In the genomic region with DNA sequence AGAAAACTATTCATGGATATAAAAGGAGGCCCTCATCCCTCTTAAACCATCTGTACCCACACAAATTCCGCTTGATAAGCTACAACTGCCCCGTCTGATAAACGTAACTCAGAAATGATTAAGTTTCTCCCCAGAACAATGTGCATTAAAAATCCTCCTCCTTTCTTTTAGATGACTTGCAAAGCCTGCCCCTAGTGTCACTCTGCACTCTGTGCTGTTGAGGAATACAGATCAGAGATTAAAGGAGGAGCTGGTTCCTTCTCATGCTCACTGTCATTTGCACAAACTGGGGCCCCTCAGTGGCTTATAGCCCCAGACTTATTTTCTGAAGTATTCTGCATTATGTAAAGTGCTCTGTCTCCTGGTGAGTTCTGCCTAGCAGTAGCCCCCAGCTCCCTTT, we compare ENCODE assay signal across 13 cellular contexts. TPM values are rescaled to one million over a fixed set of nuclear protein-coding genes. Genes with fewer than 3 reads are reported as not detected.
DNase-seq lines count a peak whose midpoint lies in the region; ATAC-seq and TF ChIP-seq lines count a peak whose summit lies in the region.
"Had no signal": no experiment of that assay in that cellular context is flagged by ENCODE, and none has a peak within 500 bp of the region (broad histone marks: within the 10 kb centered on the region; RNA-seq: fewer than 3 reads in every experiment).

No MANE protein-coding gene starts in this region.

- no peak overlapping the region for H3K4me3 ChIP-seq in epithelial cell of proximal tubule (ENCODE audit: low read depth, low read length)
- H3K4me3 ChIP-seq: coronary artery had no signal

- ATAC-seq in HG03159 (IDR thresholded peaks at IDR 0.05; ENCODE audit: unreplicated experiment) (no peak), GM19467 (IDR thresholded peaks at IDR 0.05; ENCODE audit: unreplicated experiment) (no peak)

- H3K4me3 Mint-ChIP-seq in nephron progenitor cell = no peak overlapping the region

- H3K27me3 Mint-ChIP-seq in nephron progenitor cell (ENCODE audit: low read depth, poor library complexity) = no peaks in the 10 kb centered on the region

- peaks cover 23% of the 10 kb centered on the region for H3K36me3 Mint-ChIP-seq in nephron progenitor cell (ENCODE audit: low read depth)

- H3K9me3 Mint-ChIP-seq in nephron progenitor cell = no peaks in the 10 kb centered on the region

- peaks cover 21% of the 10 kb centered on the region for H3K4me1 Mint-ChIP-seq in nephron progenitor cell

- DNase-seq in stimulated activated CD4-positive, alpha-beta T cell treated with anti-CD3 and anti-CD28 coated beads, Interleukin-2, amount 100 ng/mL, for 4 hours (ENCODE audit: low read depth) = peak; percentile 23
- no peak for DNase-seq in stimulated activated CD4-positive, alpha-beta T cell treated with anti-CD3 and anti-CD28 coated beads, Interleukin-12 subunit alpha, Interleukin-12 subunit beta, amount 100 ng/mL, for 4 hours
- peak; percentile 52 for DNase-seq in activated CD4-positive, alpha-beta T cell treated with anti-CD3 and anti-CD28 coated beads for 48 hours
- DNase-seq in epithelial cell of proximal tubule (ENCODE audit: low read depth) = no peak
- DNase-seq in D341Med (ENCODE audit: low spot score) = no peak
- no peak for DNase-seq in nephron progenitor cell
- DNase-seq: DMS53, kidney glomerular epithelial cell, T1000, trophoblast cell had no signal

- peak; percentile 47 for TF ChIP-seq CTCF in epithelial cell of proximal tubule (conservative IDR thresholded peaks at IDR 0.05; ENCODE audit: low read depth, low read length)
- no peak for TF ChIP-seq CTCF in nephron progenitor cell (IDR thresholded peaks at IDR 0.05)

- H3K27ac Mint-ChIP-seq in nephron progenitor cell = no peak overlapping the region

RNA-seq across cellular contexts. Expression of gene CDRT15, which starts 33.3 kb away (rescaled TPM):
- not detected in 2 replicates for total RNA-seq in epithelial cell of proximal tubule

Comparison
In these comparisons a context has a peak if more than half of its experiments do, and no peak if none do; other contexts are left out.
1. DNase-seq: peak in stimulated activated CD4-positive, alpha-beta T cell treated with anti-CD3 and anti-CD28 coated beads, Interleukin-2, amount 100 ng/mL, for 4 hours (single experiment) and activated CD4-positive, alpha-beta T cell treated with anti-CD3 and anti-CD28 coated beads for 48 hours (single experiment); none in stimulated activated CD4-positive, alpha-beta T cell treated with anti-CD3 and anti-CD28 coated beads, Interleukin-12 subunit alpha, Interleukin-12 subunit beta, amount 100 ng/mL, for 4 hours (single experiment), epithelial cell of proximal tubule (single experiment), D341Med (single experiment) and nephron progenitor cell (single experiment).